Comparison of ENCODE assay signal across 9 cellular contexts in the genomic region with DNA sequence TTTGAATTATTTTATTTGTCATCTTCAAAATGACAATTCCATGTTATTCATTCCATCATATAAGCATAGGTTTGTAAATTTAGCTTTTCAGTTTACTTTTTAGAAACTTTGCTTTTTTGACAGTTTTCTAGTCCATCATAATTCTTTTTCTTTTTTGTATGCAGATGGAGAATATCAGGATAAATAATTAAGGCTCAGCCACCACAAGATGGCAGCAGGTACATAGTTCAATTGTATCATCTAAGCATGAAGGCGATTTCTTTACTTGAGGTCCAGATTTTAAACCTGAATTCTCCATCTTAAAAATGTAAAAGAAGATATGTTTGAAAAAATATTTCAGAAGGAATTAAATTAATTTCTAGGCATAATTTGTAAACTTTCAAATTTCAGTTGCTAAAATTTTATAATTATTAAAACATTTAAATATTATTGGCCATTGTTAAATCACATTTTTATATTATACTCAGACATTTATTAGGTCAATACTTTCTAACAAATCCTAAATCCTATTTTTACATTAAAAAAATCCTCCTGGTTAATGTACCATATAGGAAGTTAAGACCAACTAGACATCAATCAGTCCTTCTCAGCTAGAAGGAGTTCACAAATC. TPM values are rescaled to one million over a fixed set of nuclear protein-coding genes. Genes with fewer than 3 reads are reported as not detected.
DNase-seq lines count a peak whose midpoint lies in the region; ATAC-seq, FAIRE-seq and TF ChIP-seq lines count a peak whose summit lies in the region.
"Had no signal": no experiment of that assay in that cellular context is flagged by ENCODE, and none has a peak within 500 bp of the region (broad histone marks: within the 10 kb centered on the region; RNA-seq: fewer than 3 reads in every experiment).

No MANE protein-coding gene starts in this region.

- H3K27ac Mint-ChIP-seq in activated CD4-positive, alpha-beta T cell treated with anti-CD3 and anti-CD28 coated beads, Interleukin-2, amount 10 ng/mL, durations not matched to agents 24 days and 14 days: no peak overlapping the region
- no peak overlapping the region for H3K27ac Mint-ChIP-seq in CD8-positive, alpha-beta T cell
- H3K27ac Mint-ChIP-seq: naive B cell had no signal

- no peaks in the 10 kb centered on the region for H3K4me1 Mint-ChIP-seq in activated CD4-positive, alpha-beta T cell treated with anti-CD3 and anti-CD28 coated beads, Interleukin-2, amount 10 ng/mL, durations not matched to agents 24 days and 14 days
- H3K4me1 Mint-ChIP-seq in CD8-positive, alpha-beta T cell (ENCODE audit: low read depth): no peaks in the 10 kb centered on the region
- H3K4me1 Mint-ChIP-seq: naive B cell had no signal

- CTCF ChIA-PET in CD8-positive, alpha-beta T cell (lab: Charles Lee): interaction anchor here (1.4 kb wide), 1 partner anchor 401 kb away, joined by 4 read pairs; no protein-coding TSS in a partner anchor

- TF ChIP-seq CTCF in Loucy (conservative IDR thresholded peaks at IDR 0.05; ENCODE audit: low read length) (peak; percentile 71), spleen (IDR thresholded peaks at IDR 0.05 in 8 of 11, conservative IDR thresholded peaks at IDR 0.05 in 3 of 11) (peak in 6 of 11 experiments; percentile 33 to 45 (median 38))
- no peak for TF ChIP-seq CTCF in CD8-positive, alpha-beta T cell (IDR thresholded peaks at IDR 0.05)

- TF ChIP-seq POLR2A in spleen (IDR thresholded peaks at IDR 0.05): no peak

- H3K36me3 ChIP-seq in Loucy (ENCODE audit: insufficient read depth, low read length): no peaks in the 10 kb centered on the region
- H3K36me3 ChIP-seq in spleen: no peaks in the 10 kb centered on the region
- no peaks in the 10 kb centered on the region for H3K36me3 ChIP-seq in CD8-positive, alpha-beta T cell (ENCODE audit: insufficient read depth, low read length)

- H3K79me2 ChIP-seq in Loucy (ENCODE audit: insufficient read depth, low read length): no peaks in the 10 kb centered on the region

- peak; percentile 46 for DNase-seq in AG20443 (ENCODE audit: low spot score)
- DNase-seq in T follicular helper cell (ENCODE audit: low read depth): peak; percentile 0
- DNase-seq in frontal cortex (ENCODE audit: low spot score in 2 of 2): peak; percentile 6 to 10
- DNase-seq in spleen: no peak
- DNase-seq in activated CD4-positive, alpha-beta T cell treated with anti-CD3 and anti-CD28 coated beads, Interleukin-2, amount 10 ng/mL, durations not matched to agents 24 days and 14 days: no peak
- DNase-seq in CD8-positive, alpha-beta T cell: no peak
- DNase-seq: naive B cell had no signal

- H3K27me3 ChIP-seq in Loucy (ENCODE audit: insufficient read depth, low read length, poor library complexity, severe bottlenecking): no peaks in the 10 kb centered on the region
- no peaks in the 10 kb centered on the region for H3K27me3 ChIP-seq in spleen (replicated peaks in 1 of 7)
- H3K27me3 ChIP-seq in CD8-positive, alpha-beta T cell (ENCODE audit: insufficient read depth, low read length): no peaks in the 10 kb centered on the region

- POLR2A ChIA-PET in CD8-positive, alpha-beta T cell (lab: Charles Lee): no interaction called here

- H3K9me3 ChIP-seq in Loucy (ENCODE audit: insufficient read depth, low read depth, low read length) (no peaks in the 10 kb centered on the region), spleen (no peaks in the 10 kb centered on the region)
- no peaks in the 10 kb centered on the region for H3K9me3 ChIP-seq in CD8-positive, alpha-beta T cell (ENCODE audit: low read length)

- no peak overlapping the region for H3K4me3 Mint-ChIP-seq in activated CD4-positive, alpha-beta T cell treated with anti-CD3 and anti-CD28 coated beads, Interleukin-2, amount 10 ng/mL, durations not matched to agents 24 days and 14 days
- H3K4me3 Mint-ChIP-seq in CD8-positive, alpha-beta T cell: no peak overlapping the region
- H3K4me3 Mint-ChIP-seq: naive B cell had no signal

- H3K4me3 ChIP-seq in Loucy (ENCODE audit: low read length, poor library complexity, severe bottlenecking) (no peak overlapping the region), spleen (no peak overlapping the region)
- H3K4me3 ChIP-seq in CD8-positive, alpha-beta T cell (ENCODE audit: low read depth, low read length): no peak overlapping the region

- WGBS in spleen, 5 donors: 2 to 12% (median 10%) methylated on average over 1 of the region's 1 CpG

- no peaks in the 10 kb centered on the region for H3F3A ChIP-seq in Loucy (ENCODE audit: low read depth)

- peak; percentile 98 for FAIRE-seq in frontal cortex (lab: Jason Lieb, UNC)

- no peaks in the 10 kb centered on the region for H3K9me3 Mint-ChIP-seq in activated CD4-positive, alpha-beta T cell treated with anti-CD3 and anti-CD28 coated beads, Interleukin-2, amount 10 ng/mL, durations not matched to agents 24 days and 14 days
- H3K9me3 Mint-ChIP-seq in CD8-positive, alpha-beta T cell: no peaks in the 10 kb centered on the region
- H3K9me3 Mint-ChIP-seq: naive B cell had no signal

- peak overlapping the region; percentile 52; the same call in 1 of the 2 replicates for H2AFZ ChIP-seq in Loucy (ENCODE audit: low read length)

- H3K4me1 ChIP-seq in Loucy (ENCODE audit: insufficient read depth, low read length, poor library complexity, severe bottlenecking): no peaks in the 10 kb centered on the region
- H3K4me1 ChIP-seq in spleen: peaks cover 0 to 2% (median 0%) of the 10 kb centered on the region in 6 donors
- H3K4me1 ChIP-seq in CD8-positive, alpha-beta T cell (ENCODE audit: insufficient read depth, low read length): no peaks in the 10 kb centered on the region

- no peak overlapping the region for H3K4me2 ChIP-seq in Loucy (ENCODE audit: low read depth, low read length, poor library complexity, severe bottlenecking)

- no peak overlapping the region for H3K27ac ChIP-seq in spleen
- no peak overlapping the region for H3K27ac ChIP-seq in CD8-positive, alpha-beta T cell (ENCODE audit: low read depth, low read length)

- no peak overlapping the region for H3K9ac ChIP-seq in Loucy (ENCODE audit: low read depth, low read length, poor library complexity, severe bottlenecking)

- H3K9me2 ChIP-seq in Loucy (replicated peaks; ENCODE audit: low read depth, low read length): no peaks in the 10 kb centered on the region

- H3K36me3 Mint-ChIP-seq in activated CD4-positive, alpha-beta T cell treated with anti-CD3 and anti-CD28 coated beads, Interleukin-2, amount 10 ng/mL, durations not matched to agents 24 days and 14 days (ENCODE audit: low read depth): no peaks in the 10 kb centered on the region
- no peaks in the 10 kb centered on the region for H3K36me3 Mint-ChIP-seq in CD8-positive, alpha-beta T cell
- H3K36me3 Mint-ChIP-seq: naive B cell had no signal

- intact Hi-C loops in spleen (cut with DNase I; ENCODE audit: low total_unique reads): no loop called here
- intact Hi-C loops in activated CD4-positive, alpha-beta T cell treated with anti-CD3 and anti-CD28 coated beads, Interleukin-2, amount 10 ng/mL, durations not matched to agents 24 days and 14 days (cut with micrococcal nuclease): loop anchor here (1.0 kb wide), 1 partner anchor 51 kb away; no protein-coding TSS in a partner anchor
- intact Hi-C loops in CD8-positive, alpha-beta T cell (cut with DNase I, micrococcal nuclease): loop anchor here (5.0 kb wide), 2 partner anchors 518 to 523 kb away; no protein-coding TSS in a partner anchor

- H3K27me3 Mint-ChIP-seq in activated CD4-positive, alpha-beta T cell treated with anti-CD3 and anti-CD28 coated beads, Interleukin-2, amount 10 ng/mL, durations not matched to agents 24 days and 14 days: peaks cover 30% of the 10 kb centered on the region
- no peaks in the 10 kb centered on the region for H3K27me3 Mint-ChIP-seq in CD8-positive, alpha-beta T cell (ENCODE audit: low read depth)

- peak; percentile 78 for ATAC-seq in GM18502 (IDR thresholded peaks at IDR 0.05; ENCODE audit: poor library complexity, unreplicated experiment)
- no peak for ATAC-seq in CD8-positive, alpha-beta T cell

- H4K20me1 ChIP-seq in Loucy (ENCODE audit: insufficient read depth, low read length, poor library complexity, severe bottlenecking): no peaks in the 10 kb centered on the region

RNA-seq across cellular contexts. Expression of a gene that starts 15.1 kb away (rescaled TPM):
- total RNA-seq in frontal cortex (under 0.01 TPM), spleen (not detected)
- polyA plus RNA-seq in spleen: not detected
- not detected in 2 replicates for total RNA-seq in activated CD4-positive, alpha-beta T cell treated with anti-CD3 and anti-CD28 coated beads, Interleukin-2, amount 10 ng/mL, durations not matched to agents 24 days and 14 days
- not detected for total RNA-seq in CD8-positive, alpha-beta T cell

RNA-seq across cellular contexts. Expression of a gene that starts 45.6 kb away (rescaled TPM):
- 7.7 TPM for total RNA-seq in frontal cortex
- total RNA-seq in spleen: 100 to 1,000 TPM; 160 to 267 (median 203) TPM
- polyA plus RNA-seq in spleen: 10 to 100 TPM; 42.4 to 51.3 (median 43.8) TPM
- 84.2 and 86.0 TPM in 2 replicates for total RNA-seq in activated CD4-positive, alpha-beta T cell treated with anti-CD3 and anti-CD28 coated beads, Interleukin-2, amount 10 ng/mL, durations not matched to agents 24 days and 14 days
- 1 to 10 TPM; 7.3 to 7.5 TPM for total RNA-seq in CD8-positive, alpha-beta T cell

Comparison
In these comparisons a context has a peak if more than half of its experiments do, and no peak if none do; other contexts are left out.
1. DNase-seq: peak in AG20443 (single experiment), T follicular helper cell (single experiment) and frontal cortex (2 of 2); none in spleen (single experiment), activated CD4-positive, alpha-beta T cell treated with anti-CD3 and anti-CD28 coated beads, Interleukin-2, amount 10 ng/mL, durations not matched to agents 24 days and 14 days (single experiment) and CD8-positive, alpha-beta T cell (0 of 7).